21 cellular contexts compared by ENCODE assay signal in the genomic region with DNA sequence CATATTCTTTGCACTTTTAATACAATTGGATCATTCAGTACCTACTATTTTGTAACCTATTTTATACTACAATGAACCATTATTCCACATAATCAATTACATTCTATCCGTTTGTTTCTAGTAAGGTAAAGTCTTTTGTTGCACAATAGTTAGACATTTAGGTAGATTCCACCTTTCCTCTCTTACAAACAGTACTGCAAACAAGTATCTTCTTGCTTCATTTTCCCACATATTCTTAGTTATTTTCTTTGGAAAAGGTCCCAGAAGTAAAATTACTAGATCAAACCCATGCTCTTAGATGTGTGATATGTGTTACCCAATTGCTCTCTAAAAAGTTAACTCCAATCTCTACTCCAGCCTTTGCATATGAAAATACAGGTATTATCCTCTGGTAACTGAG. TPM values are rescaled to one million over a fixed set of nuclear protein-coding genes. Genes with fewer than 3 reads are reported as not detected.
DNase-seq lines count a peak whose midpoint lies in the region; ATAC-seq, FAIRE-seq and TF ChIP-seq lines count a peak whose summit lies in the region.
"Had no signal": no experiment of that assay in that cellular context is flagged by ENCODE, and none has a peak within 500 bp of the region (broad histone marks: within the 10 kb centered on the region; RNA-seq: fewer than 3 reads in every experiment).

No MANE protein-coding gene starts in this region.

- peaks cover 13% of the 10 kb centered on the region for H3K27me3 Mint-ChIP-seq in activated naive CD4-positive, alpha-beta T cell treated with anti-CD3 and anti-CD28 coated beads, Interleukin-2, amount 10 ng/mL, durations not matched to agents 7 days and 5 days

- H3K36me3 ChIP-seq in testis (ENCODE audit: low read depth, missing control alignments), result no peaks in the 10 kb centered on the region
- H3K36me3 ChIP-seq: Peyer's patch, thyroid gland had no signal

- H3K4me3 ChIP-seq in epithelial cell of proximal tubule (ENCODE audit: low read depth, low read length), result no peak overlapping the region
- no peak overlapping the region for H3K4me3 ChIP-seq in testis
- H3K4me3 ChIP-seq: hepatocyte, Peyer's patch, thyroid gland had no signal

- intact Hi-C loops in testis (cut with DNase I; ENCODE audit: low total_unique reads), result no loop called here

- no peaks in the 10 kb centered on the region for H3K9me3 Mint-ChIP-seq in activated naive CD4-positive, alpha-beta T cell treated with anti-CD3 and anti-CD28 coated beads, Interleukin-2, amount 10 ng/mL, durations not matched to agents 7 days and 5 days
- H3K9me3 Mint-ChIP-seq: activated CD4-positive, alpha-beta memory T cell treated with anti-CD3 and anti-CD28 coated beads, Interleukin-2, amount 10 ng/mL, durations not matched to agents 7 days and 5 days; activated naive CD8-positive, alpha-beta T cell treated with anti-CD3 and anti-CD28 coated beads, Interleukin-2, amount 50 U/mL, for 24 hours; activated T-helper 1 cell treated with anti-CD3 and anti-CD28 coated beads, Interleukin-12 subunit alpha, Interleukin-12 subunit beta, Interleukin-2, Interleukin-4 antibody, amounts not matched to agents 30 ng/mL and 10 ng/mL and 1 ng/mL, durations not matched to agents 14 hours and 24 hours and 36 hours; IgD-negative memory B cell had no signal

- peak; percentile 51 for ATAC-seq in omental fat pad (ENCODE audit: low FRiP score)
- ATAC-seq: activated naive CD8-positive, alpha-beta T cell treated with anti-CD3 and anti-CD28 coated beads, Interleukin-2, amount 50 U/mL, for 24 hours; left colon had no signal

- CTCF ChIA-PET in activated naive CD4-positive, alpha-beta T cell treated with anti-CD3 and anti-CD28 coated beads, Interleukin-2, amount 10 ng/mL, durations not matched to agents 7 days and 5 days (lab: Charles Lee), result no interaction called here

- no peaks in the 10 kb centered on the region for H3K36me3 Mint-ChIP-seq in activated naive CD4-positive, alpha-beta T cell treated with anti-CD3 and anti-CD28 coated beads, Interleukin-2, amount 10 ng/mL, durations not matched to agents 7 days and 5 days

- no peaks in the 10 kb centered on the region for H3K4me1 Mint-ChIP-seq in activated naive CD4-positive, alpha-beta T cell treated with anti-CD3 and anti-CD28 coated beads, Interleukin-2, amount 10 ng/mL, durations not matched to agents 7 days and 5 days
- H3K4me1 Mint-ChIP-seq: IgD-negative memory B cell had no signal

- H3K9me3 ChIP-seq in testis, result no peaks in the 10 kb centered on the region
- H3K9me3 ChIP-seq: Peyer's patch, thyroid gland had no signal

- 40 to 52% methylated on average over 1 of the region's 1 CpG for WGBS in testis, 2 donors

- H3K4me1 ChIP-seq in testis, result no peaks in the 10 kb centered on the region
- H3K4me1 ChIP-seq: Peyer's patch had no signal

- TF ChIP-seq POLR2A in H54 (IDR thresholded peaks at IDR 0.05; ENCODE audit: low read depth, low read length), result no peak
- TF ChIP-seq POLR2A in testis (IDR thresholded peaks at IDR 0.05), result no peak

- H3K27ac ChIP-seq in testis, result no peak overlapping the region

- FAIRE-seq in H54 (lab: Jason Lieb, UNC) (peak; percentile 83), frontal cortex (lab: Jason Lieb, UNC) (no peak)

- no peak for TF ChIP-seq CTCF in epithelial cell of proximal tubule (conservative IDR thresholded peaks at IDR 0.05; ENCODE audit: low read depth, low read length)
- TF ChIP-seq CTCF in omental fat pad (IDR thresholded peaks at IDR 0.05), result no peak
- no peak for TF ChIP-seq CTCF in testis (IDR thresholded peaks at IDR 0.05)

- H3K4me3 Mint-ChIP-seq in activated naive CD4-positive, alpha-beta T cell treated with anti-CD3 and anti-CD28 coated beads, Interleukin-2, amount 10 ng/mL, durations not matched to agents 7 days and 5 days, result no peak overlapping the region
- H3K4me3 Mint-ChIP-seq: activated CD4-positive, alpha-beta memory T cell treated with anti-CD3 and anti-CD28 coated beads, Interleukin-2, amount 10 ng/mL, durations not matched to agents 7 days and 5 days; activated naive CD8-positive, alpha-beta T cell treated with anti-CD3 and anti-CD28 coated beads, Interleukin-2, amount 50 U/mL, for 24 hours; activated T-helper 1 cell treated with anti-CD3 and anti-CD28 coated beads, Interleukin-12 subunit alpha, Interleukin-12 subunit beta, Interleukin-2, Interleukin-4 antibody, amounts not matched to agents 30 ng/mL and 10 ng/mL and 1 ng/mL, durations not matched to agents 14 hours and 24 hours and 36 hours; IgD-negative memory B cell had no signal

- no peak overlapping the region for H3K27ac Mint-ChIP-seq in activated naive CD4-positive, alpha-beta T cell treated with anti-CD3 and anti-CD28 coated beads, Interleukin-2, amount 10 ng/mL, durations not matched to agents 7 days and 5 days
- H3K27ac Mint-ChIP-seq: activated CD4-positive, alpha-beta memory T cell treated with anti-CD3 and anti-CD28 coated beads, Interleukin-2, amount 10 ng/mL, durations not matched to agents 7 days and 5 days; activated naive CD8-positive, alpha-beta T cell treated with anti-CD3 and anti-CD28 coated beads, Interleukin-2, amount 50 U/mL, for 24 hours; activated T-helper 1 cell treated with anti-CD3 and anti-CD28 coated beads, Interleukin-12 subunit alpha, Interleukin-12 subunit beta, Interleukin-2, Interleukin-4 antibody, amounts not matched to agents 30 ng/mL and 10 ng/mL and 1 ng/mL, durations not matched to agents 14 hours and 24 hours and 36 hours; IgD-negative memory B cell had no signal

- DNase-seq in H54 (ENCODE audit: insufficient read length, low spot score) (no peak), amniotic epithelial cell (ENCODE audit: low read depth) (peak; percentile 18), epithelial cell of proximal tubule (ENCODE audit: low read depth) (peak; percentile 51), omental fat pad (ENCODE audit: low spot score) (no peak), testis (no peak), frontal cortex (ENCODE audit: low spot score in 2 of 2) (no peak)
- DNase-seq in activated CD8-positive, alpha-beta memory T cell treated with anti-CD3 and anti-CD28 coated beads, Interleukin-2, amount 50 U/mL, for 4 hours, result no peak
- DNase-seq in activated naive CD4-positive, alpha-beta T cell treated with anti-CD3 and anti-CD28 coated beads, Interleukin-2, amount 10 ng/mL, durations not matched to agents 7 days and 5 days, result no peak
- DNase-seq: activated CD4-positive, alpha-beta memory T cell treated with anti-CD3 and anti-CD28 coated beads, Interleukin-2, amount 10 ng/mL, durations not matched to agents 7 days and 5 days; activated naive CD8-positive, alpha-beta T cell treated with anti-CD3 and anti-CD28 coated beads, Interleukin-2, amount 50 U/mL, for 24 hours; left colon; NCI-H1092; NCI-H748 treated with DMSO at 0.1 percent for 48 hours; occipital lobe; Peyer's patch; stimulated activated CD4-positive, alpha-beta T cell treated with anti-CD3 and anti-CD28 coated beads, Interleukin-4, amount 100 ng/mL, for 1 hour; stimulated activated CD8-positive, alpha-beta memory T cell treated with anti-CD3 and anti-CD28 coated beads, Interleukin-4, amount 100 ng/mL, for 48 hours; thyroid gland had no signal

- no peaks in the 10 kb centered on the region for H3K27me3 ChIP-seq in testis
- H3K27me3 ChIP-seq: hepatocyte, Peyer's patch, thyroid gland had no signal

RNA-seq across cellular contexts. Expression of gene SPIRE1, which starts 49.6 kb away (rescaled TPM):
- total RNA-seq in epithelial cell of proximal tubule (20.7 and 22.8 TPM in 2 replicates), omental fat pad (10 to 100 TPM; 16.8 to 29.2 (median 24.8) TPM), testis (10 to 100 TPM; 46.8 to 67.6 TPM), frontal cortex (104 TPM)
- polyA plus RNA-seq in testis (ENCODE audit: insufficient read depth, low read depth, low replicate concordance), result 83.5 TPM

Comparison
In these comparisons a context has a peak if more than half of its experiments do, and no peak if none do; other contexts are left out.
1. DNase-seq: peak in amniotic epithelial cell (single experiment) and epithelial cell of proximal tubule (single experiment); none in H54 (single experiment), omental fat pad (single experiment), activated CD8-positive, alpha-beta memory T cell treated with anti-CD3 and anti-CD28 coated beads, Interleukin-2, amount 50 U/mL, for 4 hours (single experiment), testis (single experiment), frontal cortex (0 of 2) and activated naive CD4-positive, alpha-beta T cell treated with anti-CD3 and anti-CD28 coated beads, Interleukin-2, amount 10 ng/mL, durations not matched to agents 7 days and 5 days (single experiment).